ENCODE assay signal across 34 cellular contexts in the genomic region with DNA sequence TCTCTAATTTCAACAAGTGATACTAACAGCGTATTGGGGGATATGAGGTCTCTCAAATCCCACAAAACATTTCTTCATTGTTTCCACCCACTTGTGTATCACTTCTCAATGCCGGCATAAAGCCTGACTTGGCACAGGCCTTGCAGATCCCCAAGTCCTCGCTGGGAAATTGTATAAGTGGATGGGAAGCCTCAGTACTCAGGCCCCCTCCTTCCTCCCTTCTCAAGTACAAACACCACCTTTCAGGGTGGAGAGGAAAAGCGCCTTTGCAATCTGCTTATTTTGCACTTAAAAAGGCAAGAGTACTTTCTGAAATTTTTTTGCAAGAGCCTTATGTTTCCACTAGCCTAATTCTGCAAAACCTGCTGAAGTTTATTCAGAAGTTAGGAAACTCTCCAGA. TPM values are rescaled to one million over a fixed set of nuclear protein-coding genes. Genes with fewer than 3 reads are reported as not detected.
"Had no signal": no experiment of that assay in that cellular context is flagged by ENCODE, and none has a peak within 500 bp of the region (broad histone marks: within the 10 kb centered on the region; RNA-seq: fewer than 3 reads in every experiment).

No MANE protein-coding gene starts in this region.

- FAIRE-seq: endothelial cell of umbilical vein, small intestine, urothelium cell line had no signal

- H3K36me3 Mint-ChIP-seq: activated naive CD4-positive, alpha-beta T cell treated with anti-CD3 and anti-CD28 coated beads, Interleukin-2, amount 10 ng/mL, durations not matched to agents 7 days and 5 days; activated naive CD8-positive, alpha-beta T cell treated with anti-CD3 and anti-CD28 coated beads, Interleukin-2, amount 10 ng/mL, durations not matched to agents 7 days and 5 days; naive B cell; stimulated activated effector memory CD8-positive, alpha-beta T cell treated with anti-CD3 and anti-CD28 coated beads, Interleukin-12 subunit alpha, Interleukin-12 subunit beta, amount 100 ng/mL, for 72 hours had no signal

- H3K4me3 ChIP-seq: ascending aorta, sigmoid colon, tibial nerve had no signal

- H3K4me1 ChIP-seq: ascending aorta, sigmoid colon, tibial nerve had no signal

- ATAC-seq: activated CD4-positive, CD25-positive, alpha-beta regulatory T cell treated with anti-CD3 and anti-CD28 coated beads, Interleukin-2, amount 50 U/mL, for 24 hours; effector memory CD8-positive, alpha-beta T cell; stimulated activated effector memory CD8-positive, alpha-beta T cell treated with anti-CD3 and anti-CD28 coated beads, Interleukin-12 subunit alpha, Interleukin-12 subunit beta, amount 100 ng/mL, for 72 hours; stimulated activated naive CD8-positive, alpha-beta T cell treated with anti-CD3 and anti-CD28 coated beads, Interleukin-15, amount 100 ng/mL, for 72 hours had no signal

- H3K9me3 Mint-ChIP-seq: activated naive CD4-positive, alpha-beta T cell treated with anti-CD3 and anti-CD28 coated beads, Interleukin-2, amount 10 ng/mL, durations not matched to agents 7 days and 5 days; activated naive CD8-positive, alpha-beta T cell treated with anti-CD3 and anti-CD28 coated beads, Interleukin-2, amount 10 ng/mL, durations not matched to agents 7 days and 5 days; effector memory CD8-positive, alpha-beta T cell; naive B cell; nephron progenitor cell; stimulated activated effector memory CD8-positive, alpha-beta T cell treated with anti-CD3 and anti-CD28 coated beads, Interleukin-12 subunit alpha, Interleukin-12 subunit beta, amount 100 ng/mL, for 72 hours; stimulated activated naive CD8-positive, alpha-beta T cell treated with anti-CD3 and anti-CD28 coated beads, Interleukin-15, amount 100 ng/mL, for 72 hours had no signal

- H3K27me3 ChIP-seq: ascending aorta, brain microvascular endothelial cell, sigmoid colon had no signal

- DNase-seq: activated CD4-positive, alpha-beta T cell treated with anti-CD3 and anti-CD28 coated beads for 48 hours; activated CD4-positive, alpha-beta T cell treated with anti-CD3 and anti-CD28 coated beads, Interleukin-2, amount 50 U/mL, for 48 hours; activated CD8-positive, alpha-beta memory T cell treated with anti-CD3 and anti-CD28 coated beads, Interleukin-2, amount 50 U/mL, for 4 hours; activated gamma-delta T cell; activated naive CD4-positive, alpha-beta T cell treated with anti-CD3 and anti-CD28 coated beads, Interleukin-2, amount 10 ng/mL, durations not matched to agents 7 days and 5 days; activated naive CD8-positive, alpha-beta T cell treated with anti-CD3 and anti-CD28 coated beads, Interleukin-2, amount 10 ng/mL, durations not matched to agents 7 days and 5 days; activated T-cell treated with anti-CD3 and anti-CD28 coated beads, Interleukin-2, amount 50 U/mL, for 1 hour; brain microvascular endothelial cell; cortex of kidney; effector memory CD8-positive, alpha-beta T cell; foreskin fibroblast; head of caudate nucleus; naive B cell; nephron progenitor cell; sigmoid colon; small intestine; stimulated activated CD4-positive, alpha-beta T cell treated with anti-CD3 and anti-CD28 coated beads, Interleukin-4, amount 100 ng/mL, for 24 hours; stimulated activated naive CD8-positive, alpha-beta T cell treated with anti-CD3 and anti-CD28 coated beads, Interleukin-15, amount 100 ng/mL, for 72 hours; substantia nigra had no signal

- H3K4me1 Mint-ChIP-seq: activated naive CD4-positive, alpha-beta T cell treated with anti-CD3 and anti-CD28 coated beads, Interleukin-2, amount 10 ng/mL, durations not matched to agents 7 days and 5 days; activated naive CD8-positive, alpha-beta T cell treated with anti-CD3 and anti-CD28 coated beads, Interleukin-2, amount 10 ng/mL, durations not matched to agents 7 days and 5 days; naive B cell; stimulated activated effector memory CD8-positive, alpha-beta T cell treated with anti-CD3 and anti-CD28 coated beads, Interleukin-12 subunit alpha, Interleukin-12 subunit beta, amount 100 ng/mL, for 72 hours; stimulated activated naive CD8-positive, alpha-beta T cell treated with anti-CD3 and anti-CD28 coated beads, Interleukin-15, amount 100 ng/mL, for 72 hours had no signal

- H3K27ac ChIP-seq: ascending aorta, brain microvascular endothelial cell, neutrophil, sigmoid colon, tibial nerve had no signal

- H3K9me3 ChIP-seq: ascending aorta, neutrophil, sigmoid colon, tibial nerve had no signal

- H3K36me3 ChIP-seq: ascending aorta, brain microvascular endothelial cell, neutrophil, sigmoid colon, tibial nerve had no signal

- H3K4me3 Mint-ChIP-seq: activated naive CD4-positive, alpha-beta T cell treated with anti-CD3 and anti-CD28 coated beads, Interleukin-2, amount 10 ng/mL, durations not matched to agents 7 days and 5 days; activated naive CD8-positive, alpha-beta T cell treated with anti-CD3 and anti-CD28 coated beads, Interleukin-2, amount 10 ng/mL, durations not matched to agents 7 days and 5 days; effector memory CD8-positive, alpha-beta T cell; naive B cell; nephron progenitor cell; stimulated activated effector memory CD8-positive, alpha-beta T cell treated with anti-CD3 and anti-CD28 coated beads, Interleukin-12 subunit alpha, Interleukin-12 subunit beta, amount 100 ng/mL, for 72 hours; stimulated activated naive CD8-positive, alpha-beta T cell treated with anti-CD3 and anti-CD28 coated beads, Interleukin-15, amount 100 ng/mL, for 72 hours had no signal

- H3K27ac Mint-ChIP-seq: activated naive CD4-positive, alpha-beta T cell treated with anti-CD3 and anti-CD28 coated beads, Interleukin-2, amount 10 ng/mL, durations not matched to agents 7 days and 5 days; activated naive CD8-positive, alpha-beta T cell treated with anti-CD3 and anti-CD28 coated beads, Interleukin-2, amount 10 ng/mL, durations not matched to agents 7 days and 5 days; effector memory CD8-positive, alpha-beta T cell; naive B cell; nephron progenitor cell; progenitor cell of endocrine pancreas; stimulated activated effector memory CD8-positive, alpha-beta T cell treated with anti-CD3 and anti-CD28 coated beads, Interleukin-12 subunit alpha, Interleukin-12 subunit beta, amount 100 ng/mL, for 72 hours; stimulated activated naive CD8-positive, alpha-beta T cell treated with anti-CD3 and anti-CD28 coated beads, Interleukin-15, amount 100 ng/mL, for 72 hours had no signal

RNA-seq across cellular contexts. Expression of a gene that starts 25.8 kb away (rescaled TPM):
- total RNA-seq: activated CD8-positive, alpha-beta memory T cell treated with anti-CD3 and anti-CD28 coated beads for 36 hours; activated naive CD8-positive, alpha-beta T cell treated with anti-CD3 and anti-CD28 coated beads, Interleukin-2, amount 10 ng/mL, durations not matched to agents 7 days and 5 days; ascending aorta; cardiac septum; endothelial cell of umbilical vein; lung microvascular endothelial cell; mesenteric fat pad; osteocyte; renal cortical epithelial cell; T-helper 1 cell treated with Interleukin-12 subunit alpha and Interleukin-12 subunit beta and Interleukin-4 antibody, amounts not matched to agents 30 ng/mL and 1 ng/mL, for 36 hours had no signal
- polyA plus RNA-seq: endothelial cell of umbilical vein had no signal

RNA-seq across cellular contexts. Expression of a gene that starts 39.3 kb away (rescaled TPM):
- total RNA-seq: ascending aorta, cardiac septum, endothelial cell of umbilical vein, lung microvascular endothelial cell, mesenteric fat pad, osteocyte, sigmoid colon, tibial nerve had no signal
- polyA plus RNA-seq: endothelial cell of umbilical vein had no signal
